7 cellular contexts compared by ENCODE assay signal in the genomic region with DNA sequence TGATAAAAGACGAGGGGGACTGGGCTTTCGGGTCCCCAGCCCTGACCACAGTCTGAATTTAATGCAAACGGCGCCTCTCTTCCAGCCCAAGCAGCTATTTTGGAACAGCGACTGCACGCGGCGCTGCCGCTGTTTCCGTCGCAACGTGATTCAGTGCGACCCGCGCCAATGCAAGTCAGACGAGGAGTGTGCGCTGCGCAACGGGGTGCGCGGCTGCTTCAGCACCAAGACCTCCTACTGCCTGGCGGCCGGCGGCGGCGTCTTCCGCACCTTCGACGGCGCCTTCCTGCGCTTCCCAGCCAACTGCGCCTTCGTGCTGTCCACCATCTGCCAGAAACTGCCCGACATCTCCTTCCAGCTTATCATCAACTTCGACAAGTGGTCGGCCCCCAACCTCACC.
"Had no signal": no experiment of that assay in that cellular context is flagged by ENCODE, and none has a peak within 500 bp of the region (broad histone marks: within the 10 kb centered on the region; RNA-seq: fewer than 3 reads in every experiment).

No MANE protein-coding gene starts in this region.

- H3K9me3 Mint-ChIP-seq: H9 had no signal

- H3K4me3 ChIP-seq: GM23248, K562 had no signal

- ATAC-seq: HepG2, K562 had no signal

- H2AFZ ChIP-seq: GM23248 had no signal

- H3K4me3 Mint-ChIP-seq: H9 had no signal

- H3K27ac ChIP-seq: GM23248, HL-60 had no signal

- DNase-seq: GM23248, H9, HCEC 1CT, KG1 had no signal
